Comparison of ENCODE assay signal across 8 cellular contexts in the genomic region with DNA sequence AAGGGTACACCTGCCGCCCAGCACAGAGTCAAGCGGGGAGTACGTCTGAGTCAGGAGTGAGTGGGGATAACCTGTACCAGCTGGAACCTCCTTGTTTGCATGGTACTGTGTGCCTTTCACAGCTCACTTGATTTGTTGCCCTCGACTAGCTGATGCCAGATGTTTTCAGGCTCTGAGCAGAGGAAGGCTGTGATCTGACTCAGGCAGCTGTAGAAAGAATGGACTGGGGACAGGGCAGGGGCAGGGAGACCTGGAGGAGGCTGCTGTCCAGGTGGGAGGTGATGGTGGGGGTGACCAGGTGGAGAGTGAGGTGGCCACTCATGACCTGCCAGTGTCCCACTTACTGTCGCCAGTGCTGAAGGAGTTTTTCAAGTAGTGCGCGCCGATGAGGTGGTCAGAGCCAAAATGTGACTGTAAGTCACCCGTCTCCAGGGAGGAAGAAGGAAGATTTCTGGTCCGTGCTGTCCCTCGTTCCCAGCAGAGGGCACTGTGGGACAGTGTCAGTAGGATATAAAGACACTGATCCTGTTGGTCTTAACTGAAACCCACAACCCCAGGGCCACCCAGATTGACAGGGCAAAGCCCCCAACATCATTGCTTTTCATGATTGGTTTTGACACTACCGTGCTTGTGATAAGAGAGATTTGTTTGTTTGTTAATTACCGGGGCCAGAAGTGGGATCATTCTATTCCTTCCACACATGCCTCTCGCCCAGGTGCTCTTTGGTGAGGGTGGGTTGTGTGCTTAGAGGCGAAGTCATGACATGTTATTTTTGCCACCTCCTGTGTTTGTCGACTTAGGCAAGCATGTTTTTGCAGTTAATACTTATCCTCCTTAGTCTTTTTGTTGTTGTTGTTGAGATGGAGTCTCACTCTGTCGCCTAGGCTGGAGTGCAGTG.
DNase-seq lines count a peak whose midpoint lies in the region; ATAC-seq and TF ChIP-seq lines count a peak whose summit lies in the region.

No MANE protein-coding gene starts in this region.

- ATAC-seq in GM21737 (IDR thresholded peaks at IDR 0.05; ENCODE audit: unreplicated experiment), result no peak

- DNase-seq in COLO829 (ENCODE audit: low spot score), result peak; percentile 47
- peak; percentile 70 for DNase-seq in KBM-7
- DNase-seq in OCI-M2 (lab: John Stamatoyannopoulos, UW; ENCODE audit: unreplicated experiment), result peak; percentile 85
- DNase-seq in activated T-cell treated with anti-CD3 and anti-CD28 coated beads, Interleukin-2, amount 50 U/mL, for 48 hours, result peak; percentile 72 to 74
- DNase-seq in fibroblast of peridontal ligament (ENCODE audit: extremely low read depth), result peak; percentile 65
- peak; percentile 68 for DNase-seq in neural crest cell (ENCODE audit: low read depth, low spot score)
- DNase-seq in superior temporal gyrus (ENCODE audit: extremely low spot score), result peak; percentile 86

- in situ Hi-C loops in KBM-7 (cut with MboI; ENCODE audit: low pct_unique_long_range_greater_than_20kb, low sequenced_read_pairs), result no loop called here

- H3K4me3 Mint-ChIP-seq in neural crest cell, result no peak overlapping the region

- no peaks in the 10 kb centered on the region for H3K27me3 Mint-ChIP-seq in neural crest cell (ENCODE audit: low read depth)

- no peak overlapping the region for H3K27ac Mint-ChIP-seq in neural crest cell (ENCODE audit: unreplicated experiment)

- H3K9me3 Mint-ChIP-seq in neural crest cell, result no peaks in the 10 kb centered on the region

- H3K4me1 Mint-ChIP-seq in neural crest cell, result peaks cover 4% of the 10 kb centered on the region

- H3K36me3 Mint-ChIP-seq in neural crest cell (ENCODE audit: low read depth), result peaks cover 13% of the 10 kb centered on the region

- TF ChIP-seq CTCF in neural crest cell (conservative IDR thresholded peaks at IDR 0.05), result peak; percentile 75
